In genomic region chr17:45371414-45372324, GRCh38 we compare ENCODE assay signal across 8 cellular contexts. TPM values are rescaled to one million over a fixed set of nuclear protein-coding genes. Genes with fewer than 3 reads are reported as not detected.
DNase-seq lines count a peak whose midpoint lies in the region; ATAC-seq and TF ChIP-seq lines count a peak whose summit lies in the region.

No MANE protein-coding gene starts in this region.

- peaks cover 14% of the 10 kb centered on the region for H3K4me1 ChIP-seq in iPS DF 6.9 (ENCODE audit: control insufficient read depth, insufficient read depth, low read length)

- in situ Hi-C loops in brain microvascular endothelial cell (cut with HindIII; ENCODE audit: low pct_ligation_motif_present, low sequenced_read_pairs) = no loop called here

- H3K4me3 ChIP-seq in brain microvascular endothelial cell (ENCODE audit: low read depth, low read length) (no peak overlapping the region), iPS DF 6.9 (ENCODE audit: low read length) (no peak overlapping the region)

- peak; percentile 42 for DNase-seq in DMS53 treated with DMSO at 0.1 percent for 48 hours (lab: John Stamatoyannopoulos, UW; ENCODE audit: unreplicated experiment)
- DNase-seq in NCI-H226 = peak; percentile 100
- DNase-seq in brain microvascular endothelial cell = peak; percentile 94
- peak; percentile 71 for DNase-seq in iPS DF 6.9 (ENCODE audit: low read depth, low spot score)
- DNase-seq in sciatic nerve (ENCODE audit: low spot score) = peak; percentile 87
- DNase-seq in NCI-H510A treated with DMSO at 0.1 percent for 48 hours (lab: John Stamatoyannopoulos, UW) = no peak
- no peak for DNase-seq in DMS153 (lab: John Stamatoyannopoulos, UW)

- no CpG with 5 or more reads among the region's 55 CpGs for WGBS in iPS DF 6.9 (ENCODE audit: insufficient coverage, insufficient read length)

- no peaks in the 10 kb centered on the region for H3K9me3 ChIP-seq in iPS DF 6.9 (ENCODE audit: control insufficient read depth, insufficient read depth, low read length)

- peak; percentile 31 for TF ChIP-seq CTCF in brain microvascular endothelial cell (IDR thresholded peaks at IDR 0.05; ENCODE audit: low read depth, low read length, missing control alignments)

- H3K27ac ChIP-seq in brain microvascular endothelial cell (peak overlapping the region; percentile 88), iPS DF 6.9 (ENCODE audit: low read length) (no peak overlapping the region)

- intact Hi-C loops in sciatic nerve (cut with DNase I) = no loop called here

- H3K27me3 ChIP-seq in brain microvascular endothelial cell (replicated peaks) = no peaks in the 10 kb centered on the region
- H3K27me3 ChIP-seq in iPS DF 6.9 (ENCODE audit: control insufficient read depth, insufficient read depth, low read length) = no peaks in the 10 kb centered on the region

- ATAC-seq in sciatic nerve (peak; percentile 94), GM19452 (IDR thresholded peaks at IDR 0.05; ENCODE audit: unreplicated experiment) (no peak)

- no peaks in the 10 kb centered on the region for H3K36me3 ChIP-seq in brain microvascular endothelial cell (replicated peaks)
- no peaks in the 10 kb centered on the region for H3K36me3 ChIP-seq in iPS DF 6.9 (ENCODE audit: control insufficient read depth, insufficient read depth, low read length)

RNA-seq across cellular contexts. Expression of gene MAP3K14, which starts 54.8 kb away (rescaled TPM):
- 19.1 TPM for total RNA-seq in sciatic nerve

Comparison
In these comparisons a context has a peak if more than half of its experiments do, and no peak if none do; other contexts are left out.
1. DNase-seq: peak in DMS53 treated with DMSO at 0.1 percent for 48 hours (single experiment), NCI-H226 (single experiment), brain microvascular endothelial cell (single experiment), iPS DF 6.9 (single experiment) and sciatic nerve (single experiment); none in NCI-H510A treated with DMSO at 0.1 percent for 48 hours (single experiment) and DMS153 (single experiment).